In the genomic region with DNA sequence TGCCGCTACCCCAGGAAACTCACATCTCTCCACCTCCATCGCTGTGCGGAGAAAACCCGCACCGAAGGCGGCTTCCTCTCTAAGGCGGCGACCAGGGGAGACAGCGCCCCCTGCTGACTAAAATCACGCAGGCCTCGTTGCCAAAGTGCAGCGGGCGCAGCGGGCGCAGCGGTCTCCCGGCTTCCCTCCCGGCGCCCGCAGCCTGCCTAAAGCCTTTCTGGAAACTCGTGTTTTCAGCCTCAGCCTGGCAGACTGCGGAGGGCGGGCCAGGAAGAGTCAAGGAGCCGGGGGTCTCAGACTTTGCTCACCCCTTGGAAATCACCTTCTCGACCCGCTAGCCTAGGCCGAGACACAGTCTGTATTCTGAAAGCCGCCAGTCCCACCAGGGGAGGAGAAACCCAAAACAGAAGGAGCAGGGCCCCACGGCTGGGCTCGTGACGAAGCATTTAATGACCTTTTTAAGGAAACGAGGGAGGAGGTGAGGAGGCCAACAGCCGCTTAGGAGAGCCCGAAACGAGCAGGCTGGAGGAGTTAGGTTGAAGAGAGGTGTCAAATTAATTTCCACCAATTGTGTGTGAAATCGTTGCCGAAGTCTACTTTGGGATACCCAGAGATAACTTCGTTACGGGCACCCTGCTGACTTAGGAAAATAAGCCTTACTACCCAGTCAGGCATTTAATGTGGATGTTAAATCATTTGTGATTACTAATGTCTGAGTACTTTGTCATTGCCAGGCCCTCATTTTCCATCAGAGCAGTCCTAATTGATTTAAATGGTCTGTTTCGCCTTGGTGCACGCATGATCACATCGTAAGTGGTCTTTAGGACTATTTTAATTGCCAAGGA, we compare ENCODE assay signal across 9 cellular contexts. TPM values are rescaled to one million over a fixed set of nuclear protein-coding genes. Genes with fewer than 3 reads are reported as not detected.
A peak's percentile ranks its signal among the peaks of the same experiment; 100 is the strongest.
DNase-seq lines count a peak whose midpoint lies in the region; TF ChIP-seq lines count a peak whose summit lies in the region.
"Had no signal": no experiment of that assay in that cellular context is flagged by ENCODE, and none has a peak within 500 bp of the region (broad histone marks: within the 10 kb centered on the region; RNA-seq: fewer than 3 reads in every experiment).

No MANE protein-coding gene starts in this region.

- no peak overlapping the region for H3K4me3 ChIP-seq in HEK293 (ENCODE audit: low read depth, low read length)

- peak overlapping the region; percentile 37 for H3K4me3 Mint-ChIP-seq in progenitor cell of endocrine pancreas (ENCODE audit: low read depth)

- peak; percentile 80 for DNase-seq in Daoy (ENCODE audit: low read depth)
- peak; percentile 58 for DNase-seq in NCI-H69 (lab: John Stamatoyannopoulos, UW)
- peak; percentile 29 for DNase-seq in activated T-helper 1 cell treated with Interleukin-2 at 50 U/mL for 16 hours (ENCODE audit: low read depth)
- peak; percentile 41 for DNase-seq in glomerular visceral epithelial cell (ENCODE audit: extremely low spot score)
- peak; percentile 79 for DNase-seq in progenitor cell of endocrine pancreas (ENCODE audit: low spot score, unreplicated experiment)
- DNase-seq in NCI-H2081 treated with DMSO at 0.1 percent for 48 hours (lab: John Stamatoyannopoulos, UW): no peak
- no peak for DNase-seq in occipital lobe (lab: John Stamatoyannopoulos, UW)

- peak; percentile 91 for TF ChIP-seq CTCF in HEK293 (tag by site-specific recombination; IDR thresholded peaks at IDR 0.05)
- TF ChIP-seq CTCF in progenitor cell of endocrine pancreas (IDR thresholded peaks at IDR 0.05; ENCODE audit: unreplicated experiment): peak; percentile 92

- no peaks in the 10 kb centered on the region for H3K36me3 ChIP-seq in HEK293 (ENCODE audit: control insufficient read depth in 2 of 2, insufficient read depth in 1 of 2, low read length in 2 of 2)

- POLR2A ChIA-PET in HEK293 (lab: Yijun Ruan, JAX): no interaction called here

- no peaks in the 10 kb centered on the region for H3K9me3 Mint-ChIP-seq in progenitor cell of endocrine pancreas (ENCODE audit: low read depth)

- no peaks in the 10 kb centered on the region for H3K36me3 Mint-ChIP-seq in progenitor cell of endocrine pancreas (ENCODE audit: insufficient read depth)

- peaks cover 15% of the 10 kb centered on the region for H3K4me1 Mint-ChIP-seq in progenitor cell of endocrine pancreas (ENCODE audit: low read depth)

- H3K27ac Mint-ChIP-seq in progenitor cell of endocrine pancreas: peak overlapping the region; percentile 81

- H3K27ac ChIP-seq in HEK293 (ENCODE audit: extremely low read depth, low read depth, low read length): peak overlapping the region; percentile 90

- no peaks in the 10 kb centered on the region for H3K9me3 ChIP-seq in HEK293 (ENCODE audit: control insufficient read depth, insufficient read depth, low read depth, low read length)

- peaks cover 87% of the 10 kb centered on the region for H3K27me3 Mint-ChIP-seq in progenitor cell of endocrine pancreas

- CTCF ChIA-PET in HEK293 (lab: Yijun Ruan, JAX): no interaction called here

- H3K4me1 ChIP-seq in HEK293 (ENCODE audit: control insufficient read depth, insufficient read depth, low read length): peaks cover 7% of the 10 kb centered on the region; the same call in 1 of the 2 replicates

TF ChIP-seq in HEK293, 187 proteins besides CTCF, POLR2A, EP300 and RAD21 (continues in another document):
- TF ChIP-seq ZIC2 (tag by site-specific recombination; IDR thresholded peaks at IDR 0.05) (peak; percentile 70), ZNF596 (tag by site-specific recombination; IDR thresholded peaks at IDR 0.05) (peak; percentile 54), ZBTB26 (tag by site-specific recombination; optimal IDR thresholded peaks at IDR 0.05) (peak; percentile 40), ZNF24 (tag by site-specific recombination; IDR thresholded peaks at IDR 0.05) (0 out of 2 replicates have a peak, but pooled peaks have one; percentile 28), ZNF449 (tag by site-specific recombination; IDR thresholded peaks at IDR 0.05) (peak; percentile 75), KLF10 (tag by site-specific recombination; IDR thresholded peaks at IDR 0.05) (peak; percentile 54), BCL11A (tag by site-specific recombination; IDR thresholded peaks at IDR 0.05; ENCODE audit: low read depth) (0 out of 2 replicates have a peak, but pooled peaks have one; percentile 21), ZNF202 (tag by site-specific recombination; IDR thresholded peaks at IDR 0.05; ENCODE audit: borderline replicate concordance) (no peak), ZSCAN23 (tag by site-specific recombination; IDR thresholded peaks at IDR 0.05) (0 out of 2 replicates have a peak, but pooled peaks have one; percentile 49), ZBTB1 (tag by site-specific recombination; IDR thresholded peaks at IDR 0.05) (peak; percentile 84), ZNF133 (tag by site-specific recombination; IDR thresholded peaks at IDR 0.05) (no peak), ZNF654 (tag by site-specific recombination; IDR thresholded peaks at IDR 0.05; ENCODE audit: low read depth) (peak; percentile 70), ZNF223 (tag by site-specific recombination; IDR thresholded peaks at IDR 0.05) (no peak), ZNF660 (tag by site-specific recombination; IDR thresholded peaks at IDR 0.05) (peak; percentile 41), ZNF843 (tag by site-specific recombination; IDR thresholded peaks at IDR 0.05) (peak; percentile 93), ZNF830 (tag by site-specific recombination; IDR thresholded peaks at IDR 0.05; ENCODE audit: low read depth) (no peak), ZFP37 (tag by site-specific recombination; IDR thresholded peaks at IDR 0.05) (peak; percentile 66; the same call in 1 of the 2 replicates), SP7 (tag by site-specific recombination; IDR thresholded peaks at IDR 0.05) (peak; percentile 89), ZBTB48 (tag by site-specific recombination; IDR thresholded peaks at IDR 0.05) (no peak), ZNF18 (tag by site-specific recombination; IDR thresholded peaks at IDR 0.05) (peak; percentile 43; the same call in 1 of the 2 replicates), ZNF658 (tag by site-specific recombination; IDR thresholded peaks at IDR 0.05) (no peak), ZXDB (tag by site-specific recombination; IDR thresholded peaks at IDR 0.05) (peak; percentile 55; the same call in 1 of the 2 replicates)
- TF ChIP-seq, protein P1, sequence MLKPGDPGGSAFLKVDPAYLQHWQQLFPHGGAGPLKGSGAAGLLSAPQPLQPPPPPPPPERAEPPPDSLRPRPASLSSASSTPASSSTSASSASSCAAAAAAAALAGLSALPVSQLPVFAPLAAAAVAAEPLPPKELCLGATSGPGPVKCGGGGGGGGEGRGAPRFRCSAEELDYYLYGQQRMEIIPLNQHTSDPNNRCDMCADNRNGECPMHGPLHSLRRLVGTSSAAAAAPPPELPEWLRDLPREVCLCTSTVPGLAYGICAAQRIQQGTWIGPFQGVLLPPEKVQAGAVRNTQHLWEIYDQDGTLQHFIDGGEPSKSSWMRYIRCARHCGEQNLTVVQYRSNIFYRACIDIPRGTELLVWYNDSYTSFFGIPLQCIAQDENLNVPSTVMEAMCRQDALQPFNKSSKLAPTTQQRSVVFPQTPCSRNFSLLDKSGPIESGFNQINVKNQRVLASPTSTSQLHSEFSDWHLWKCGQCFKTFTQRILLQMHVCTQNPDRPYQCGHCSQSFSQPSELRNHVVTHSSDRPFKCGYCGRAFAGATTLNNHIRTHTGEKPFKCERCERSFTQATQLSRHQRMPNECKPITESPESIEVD (tag by site-specific recombination; IDR thresholded peaks at IDR 0.05): peak; percentile 93

RNA-seq across cellular contexts. Expression of gene FOXB2, which starts 7.3 kb away (rescaled TPM):
- not detected in 2 replicates for total RNA-seq in Daoy (2014; rRNA removed; shearing (Covaris generic))
- total RNA-seq in progenitor cell of endocrine pancreas: not detected in 2 replicates
- not detected for total RNA-seq in occipital lobe
- total RNA-seq: T-helper 1 cell treated with Interleukin-12 subunit alpha and Interleukin-12 subunit beta and Interleukin-4 antibody, amounts not matched to agents 30 ng/mL and 1 ng/mL, for 36 hours had no signal

Comparison
In these comparisons a context has a peak if more than half of its experiments do, and no peak if none do; other contexts are left out.
1. DNase-seq: peak in Daoy (single experiment), NCI-H69 (single experiment), activated T-helper 1 cell treated with Interleukin-2 at 50 U/mL for 16 hours (single experiment), glomerular visceral epithelial cell (single experiment) and progenitor cell of endocrine pancreas (single experiment); none in NCI-H2081 treated with DMSO at 0.1 percent for 48 hours (single experiment) and occipital lobe (single experiment).